1 cellular context compared by ENCODE assay signal in the genomic region with DNA sequence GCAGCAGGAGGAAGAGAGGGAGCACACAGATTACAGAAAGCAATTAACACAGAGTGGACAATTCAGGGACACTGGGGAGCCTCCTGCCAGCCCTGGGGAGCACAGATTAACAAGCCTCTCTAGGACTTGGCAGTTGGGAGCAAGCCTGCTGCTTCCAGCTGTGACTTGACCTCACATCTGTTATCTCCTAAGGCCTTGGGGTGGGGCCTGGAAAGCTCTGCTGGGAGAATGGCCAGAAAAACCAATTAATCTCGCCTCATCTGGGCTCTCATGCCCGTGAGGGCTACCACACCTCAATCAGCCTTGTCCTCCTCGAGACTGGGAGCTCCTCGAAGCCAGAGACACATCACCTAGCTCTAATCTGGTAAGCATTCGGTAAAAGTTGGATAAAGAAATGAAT.
TF ChIP-seq lines count a peak whose summit lies in the region.

No MANE protein-coding gene starts in this region.

TF ChIP-seq in HEK293T, 16 proteins besides CTCF, POLR2A, EP300 and RAD21:
- no peak for TF ChIP-seq ZNF384 (IDR thresholded peaks at IDR 0.05)
- no peak for TF ChIP-seq LEF1 (IDR thresholded peaks at IDR 0.05; ENCODE audit: borderline replicate concordance)
- no peak for TF ChIP-seq SUZ12 (IDR thresholded peaks at IDR 0.05)
- no peak for TF ChIP-seq FOXK2 (IDR thresholded peaks at IDR 0.05)
- no peak for TF ChIP-seq NFRKB (IDR thresholded peaks at IDR 0.05)
- TF ChIP-seq BHLHE40 (IDR thresholded peaks at IDR 0.05; ENCODE audit: borderline replicate concordance), result no peak
- no peak for TF ChIP-seq SP1 (IDR thresholded peaks at IDR 0.05)
- TF ChIP-seq CTBP1 (IDR thresholded peaks at IDR 0.05; ENCODE audit: borderline replicate concordance), result no peak
- TF ChIP-seq ARNT (IDR thresholded peaks at IDR 0.05), result no peak
- TF ChIP-seq L3MBTL2 (conservative IDR thresholded peaks at IDR 0.05), result no peak
- TF ChIP-seq ELF4 (IDR thresholded peaks at IDR 0.05), result no peak
- TF ChIP-seq, protein P1, sequence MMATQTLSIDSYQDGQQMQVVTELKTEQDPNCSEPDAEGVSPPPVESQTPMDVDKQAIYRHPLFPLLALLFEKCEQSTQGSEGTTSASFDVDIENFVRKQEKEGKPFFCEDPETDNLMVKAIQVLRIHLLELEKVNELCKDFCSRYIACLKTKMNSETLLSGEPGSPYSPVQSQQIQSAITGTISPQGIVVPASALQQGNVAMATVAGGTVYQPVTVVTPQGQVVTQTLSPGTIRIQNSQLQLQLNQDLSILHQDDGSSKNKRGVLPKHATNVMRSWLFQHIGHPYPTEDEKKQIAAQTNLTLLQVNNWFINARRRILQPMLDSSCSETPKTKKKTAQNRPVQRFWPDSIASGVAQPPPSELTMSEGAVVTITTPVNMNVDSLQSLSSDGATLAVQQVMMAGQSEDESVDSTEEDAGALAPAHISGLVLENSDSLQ (IDR thresholded peaks at IDR 0.05), result no peak
- no peak for TF ChIP-seq TARDBP (IDR thresholded peaks at IDR 0.05)
- no peak for TF ChIP-seq FOXA1 (IDR thresholded peaks at IDR 0.05)
- no peak for TF ChIP-seq FOXM1 (IDR thresholded peaks at IDR 0.05; ENCODE audit: borderline replicate concordance)
- no peak for TF ChIP-seq HDGF (IDR thresholded peaks at IDR 0.05; ENCODE audit: borderline replicate concordance)
